In genomic region chr2:226758886-226759660, GRCh38 we compare ENCODE assay signal across 13 cellular contexts. TPM values are rescaled to one million over a fixed set of nuclear protein-coding genes. Genes with fewer than 3 reads are reported as not detected.
DNase-seq lines count a peak whose midpoint lies in the region; ATAC-seq and TF ChIP-seq lines count a peak whose summit lies in the region.
"Had no signal": no experiment of that assay in that cellular context is flagged by ENCODE, and none has a peak within 500 bp of the region (broad histone marks: within the 10 kb centered on the region; RNA-seq: fewer than 3 reads in every experiment).

No MANE protein-coding gene starts in this region.

- H3K27me3 ChIP-seq in RWPE2 (ENCODE audit: insufficient read depth, poor library complexity, severe bottlenecking) (no peaks in the 10 kb centered on the region), gastrocnemius medialis (no peaks in the 10 kb centered on the region)

- peak overlapping the region; percentile 80 for H3K27ac ChIP-seq in RWPE2 (ENCODE audit: poor library complexity, severe bottlenecking)
- H3K27ac ChIP-seq in gastrocnemius medialis, result peak overlapping the region; percentile 83 to 94 (median 92)

- intact Hi-C loops in gastrocnemius medialis (cut with DNase I; ENCODE audit: low total_unique reads), result loop anchor here (5.0 kb wide), 1 partner anchor 33 kb away; no protein-coding TSS in a partner anchor

- ATAC-seq in RWPE2 (ENCODE audit: low read depth), result no peak
- peak in 1 of 2 donors; percentile 28 for ATAC-seq in gastrocnemius medialis
- ATAC-seq in HG03432 (IDR thresholded peaks at IDR 0.05; ENCODE audit: unreplicated experiment), result no peak

- in situ Hi-C loops in gastrocnemius medialis (cut with MboI; ENCODE audit: low sequenced_read_pairs in 4 of 4), result no loop called here

- TF ChIP-seq CTCF in RWPE2 (IDR thresholded peaks at IDR 0.05; ENCODE audit: poor library complexity, severe bottlenecking) (no peak), fibroblast of villous mesenchyme (IDR thresholded peaks at IDR 0.05; ENCODE audit: insufficient read depth, low read depth, low read length) (no peak), gastrocnemius medialis (IDR thresholded peaks at IDR 0.05 in 4 of 5, conservative IDR thresholded peaks at IDR 0.05 in 1 of 5) (no peak)

- peak; percentile 78 for DNase-seq in EH (ENCODE audit: low read depth)
- no peak for DNase-seq in RWPE2 (ENCODE audit: low spot score)
- DNase-seq in fibroblast of villous mesenchyme (ENCODE audit: low read depth), result peak; percentile 89
- DNase-seq in gastrocnemius medialis, result no peak
- no peak for DNase-seq in CD1c-positive myeloid dendritic cell (ENCODE audit: extremely low spot score)
- DNase-seq in activated T-cell treated with anti-CD3 and anti-CD28 coated beads, Interleukin-2, amount 50 U/mL, for 48 hours, result no peak
- DNase-seq in islet precursor cell, result no peak
- DNase-seq: H9; NCI-H187; RPMI8226; stimulated activated CD4-positive, alpha-beta T cell treated with anti-CD3 and anti-CD28 coated beads, Interleukin-2, amount 100 ng/mL, for 24 hours; substantia nigra had no signal

- TF ChIP-seq POLR2A in gastrocnemius medialis (IDR thresholded peaks at IDR 0.05), result no peak

- H3K4me1 ChIP-seq in RWPE2 (ENCODE audit: insufficient read depth, poor library complexity, severe bottlenecking) (peaks cover 94% of the 10 kb centered on the region), gastrocnemius medialis (peaks cover 75 to 85% of the 10 kb centered on the region in 2 donors)

- H3K4me3 ChIP-seq in RWPE2 (ENCODE audit: severe bottlenecking) (no peak overlapping the region), fibroblast of villous mesenchyme (ENCODE audit: low read depth, low read length) (no peak overlapping the region), gastrocnemius medialis (peak overlapping the region in 2 of 4 donors; percentile 15 to 21)

- H3K9me3 ChIP-seq in RWPE2 (ENCODE audit: severe bottlenecking) (no peaks in the 10 kb centered on the region), gastrocnemius medialis (no peaks in the 10 kb centered on the region)

- H3K36me3 ChIP-seq in RWPE2 (ENCODE audit: low read depth) (peaks cover 80% of the 10 kb centered on the region), gastrocnemius medialis (no peaks in the 10 kb centered on the region)

RNA-seq across cellular contexts. Expression of gene IRS1, which starts 40.5 kb away (rescaled TPM):
- total RNA-seq in fibroblast of villous mesenchyme (33.2 and 33.8 TPM in 2 replicates), gastrocnemius medialis (10 to 100 TPM in 1 of 4 donors, 1 to 10 TPM in 3; 2.2 to 71.1 (median 6.3) TPM)

Comparison
In these comparisons a context has a peak if more than half of its experiments do, and no peak if none do; other contexts are left out.
1. DNase-seq: peak in EH (single experiment) and fibroblast of villous mesenchyme (single experiment); none in RWPE2 (single experiment), gastrocnemius medialis (0 of 2), CD1c-positive myeloid dendritic cell (single experiment), activated T-cell treated with anti-CD3 and anti-CD28 coated beads, Interleukin-2, amount 50 U/mL, for 48 hours (0 of 2) and islet precursor cell (single experiment).